Comparison of ENCODE assay signal across 16 cellular contexts in genomic region chr19:16637535-16637934, GRCh38. TPM values are rescaled to one million over a fixed set of nuclear protein-coding genes. Genes with fewer than 3 reads are reported as not detected.
A peak's percentile ranks its signal among the peaks of the same experiment; 100 is the strongest.
DNase-seq lines count a peak whose midpoint lies in the region; ATAC-seq, FAIRE-seq and TF ChIP-seq lines count a peak whose summit lies in the region.
"Had no signal": no experiment of that assay in that cellular context is flagged by ENCODE, and none has a peak within 500 bp of the region (broad histone marks: within the 10 kb centered on the region; RNA-seq: fewer than 3 reads in every experiment).

No MANE protein-coding gene starts in this region.

- peak overlapping the region; percentile 11 for H3K27ac Mint-ChIP-seq in activated naive CD4-positive, alpha-beta T cell treated with anti-CD3 and anti-CD28 coated beads, Interleukin-2, amount 10 ng/mL, durations not matched to agents 7 days and 5 days
- H3K27ac Mint-ChIP-seq in activated naive CD4-positive, alpha-beta T cell treated with anti-CD3 and anti-CD28 coated beads, Interleukin-2, amount 50 U/mL, for 72 hours: peak overlapping the region in 1 of 2 donors; percentile 77
- H3K27ac Mint-ChIP-seq in activated B cell treated with CpG ODN at 0.5 μM for 24 hours (peak overlapping the region; percentile 10), type B pancreatic cell (peak overlapping the region; percentile 79)

- CTCF ChIA-PET in activated naive CD4-positive, alpha-beta T cell treated with anti-CD3 and anti-CD28 coated beads, Interleukin-2, amount 10 ng/mL, durations not matched to agents 7 days and 5 days (lab: Charles Lee): interaction anchor here (1.1 to 1.2 kb wide), 2 partner anchors 55 to 109 kb away, joined by 3 read pairs; no protein-coding TSS in a partner anchor
- CTCF ChIA-PET in activated B cell treated with CpG ODN at 0.5 μM for 24 hours (lab: Charles Lee): no interaction called here

- intact Hi-C loops in activated B cell treated with CpG ODN at 0.5 μM for 24 hours (cut with micrococcal nuclease): no loop called here

- H3K4me3 Mint-ChIP-seq in activated naive CD4-positive, alpha-beta T cell treated with anti-CD3 and anti-CD28 coated beads, Interleukin-2, amount 10 ng/mL, durations not matched to agents 7 days and 5 days: no peak overlapping the region
- no peak overlapping the region for H3K4me3 Mint-ChIP-seq in activated B cell treated with CpG ODN at 0.5 μM for 24 hours
- H3K4me3 Mint-ChIP-seq in type B pancreatic cell: no peak overlapping the region

- no peak overlapping the region for H3K4ac ChIP-seq in mesenchymal stem cell (ENCODE audit: low read depth in 1 of 2, low read length in 2 of 2)

- POLR2A ChIA-PET in activated B cell treated with CpG ODN at 0.5 μM for 24 hours (lab: Charles Lee): interaction anchor here (0.7 to 0.8 kb wide), 2 partner anchors 52 to 105 kb away, joined by 3 to 5 read pairs; no protein-coding TSS in a partner anchor

- peaks cover 47% of the 10 kb centered on the region for H3K79me1 ChIP-seq in mesenchymal stem cell (replicated peaks; ENCODE audit: low read length, poor library complexity, severe bottlenecking)

- no peak overlapping the region for H3K18ac ChIP-seq in mesenchymal stem cell (ENCODE audit: low read depth in 1 of 2, low read length in 2 of 2)

- no peaks in the 10 kb centered on the region for H3K27me3 Mint-ChIP-seq in activated naive CD4-positive, alpha-beta T cell treated with anti-CD3 and anti-CD28 coated beads, Interleukin-2, amount 10 ng/mL, durations not matched to agents 7 days and 5 days
- H3K27me3 Mint-ChIP-seq in activated B cell treated with CpG ODN at 0.5 μM for 24 hours (no peaks in the 10 kb centered on the region), type B pancreatic cell (no peaks in the 10 kb centered on the region)

- no peak for ATAC-seq in activated naive CD4-positive, alpha-beta T cell treated with anti-CD3 and anti-CD28 coated beads, Interleukin-2, amount 50 U/mL, for 72 hours
- no peak for ATAC-seq in activated B cell treated with CpG ODN at 0.5 μM for 24 hours (ENCODE audit: low read depth)
- ATAC-seq: right cardiac atrium, Right ventricle myocardium inferior had no signal

- no peak overlapping the region for H2BK15ac ChIP-seq in mesenchymal stem cell (ENCODE audit: low read depth, poor library complexity, severe bottlenecking)

- H2AK5ac ChIP-seq in mesenchymal stem cell (ENCODE audit: low read length, severe bottlenecking): no peak overlapping the region

- H3K4me1 ChIP-seq in mesenchymal stem cell (ENCODE audit: control insufficient read depth, insufficient read depth, low read depth, low read length): no peaks in the 10 kb centered on the region

- no peaks in the 10 kb centered on the region for H3K9me3 Mint-ChIP-seq in activated naive CD4-positive, alpha-beta T cell treated with anti-CD3 and anti-CD28 coated beads, Interleukin-2, amount 10 ng/mL, durations not matched to agents 7 days and 5 days
- H3K9me3 Mint-ChIP-seq in activated naive CD4-positive, alpha-beta T cell treated with anti-CD3 and anti-CD28 coated beads, Interleukin-2, amount 50 U/mL, for 72 hours: no peaks in the 10 kb centered on the region
- no peaks in the 10 kb centered on the region for H3K9me3 Mint-ChIP-seq in activated B cell treated with CpG ODN at 0.5 μM for 24 hours
- no peaks in the 10 kb centered on the region for H3K9me3 Mint-ChIP-seq in type B pancreatic cell

- H3K23ac ChIP-seq in mesenchymal stem cell (ENCODE audit: low read length in 2 of 2): no peak overlapping the region

- no peak overlapping the region for H4K91ac ChIP-seq in mesenchymal stem cell (ENCODE audit: low read length)

- no peak overlapping the region for H3K14ac ChIP-seq in mesenchymal stem cell (ENCODE audit: low read length in 2 of 2)

- TF ChIP-seq CTCF in activated B cell treated with CpG ODN at 0.5 μM for 24 hours (IDR thresholded peaks at IDR 0.05) (no peak), type B pancreatic cell (conservative IDR thresholded peaks at IDR 0.05) (no peak)

- H3K27me3 ChIP-seq in mesenchymal stem cell (ENCODE audit: control insufficient read depth in 1 of 2, insufficient read depth in 1 of 2, low read length in 2 of 2): no peaks in the 10 kb centered on the region
- H3K27me3 ChIP-seq: heart left ventricle had no signal

- no peak overlapping the region for H2BK120ac ChIP-seq in mesenchymal stem cell (ENCODE audit: low read depth, low read length)

- FAIRE-seq in RCC 7860 (lab: Jason Lieb, UNC): no peak
- FAIRE-seq: urothelium cell line had no signal

- H3K36me3 ChIP-seq in mesenchymal stem cell (ENCODE audit: control insufficient read depth in 1 of 2, insufficient read depth in 2 of 2, low read depth in 1 of 2, low read length in 2 of 2): peaks cover 58 to 79% of the 10 kb centered on the region in 2 experiments

- H4K8ac ChIP-seq in mesenchymal stem cell (ENCODE audit: low read length): no peak overlapping the region

- no peak overlapping the region for H2AFZ ChIP-seq in mesenchymal stem cell (ENCODE audit: low read depth, low read length)

- H3K9ac ChIP-seq in mesenchymal stem cell (ENCODE audit: low read length): peak overlapping the region; percentile 22

- H3K36me3 Mint-ChIP-seq in activated naive CD4-positive, alpha-beta T cell treated with anti-CD3 and anti-CD28 coated beads, Interleukin-2, amount 10 ng/mL, durations not matched to agents 7 days and 5 days: peaks cover 45% of the 10 kb centered on the region
- peaks cover 0 to 19% of the 10 kb centered on the region in 2 donors for H3K36me3 Mint-ChIP-seq in activated naive CD4-positive, alpha-beta T cell treated with anti-CD3 and anti-CD28 coated beads, Interleukin-2, amount 50 U/mL, for 72 hours
- peaks cover 68% of the 10 kb centered on the region for H3K36me3 Mint-ChIP-seq in activated B cell treated with CpG ODN at 0.5 μM for 24 hours (ENCODE audit: low read depth)
- peaks cover 12% of the 10 kb centered on the region for H3K36me3 Mint-ChIP-seq in type B pancreatic cell

- no peak overlapping the region for H3K4me3 ChIP-seq in mesenchymal stem cell (ENCODE audit: insufficient read depth in 1 of 2, low read depth in 1 of 2, low read length in 2 of 2)
- H3K4me3 ChIP-seq: heart left ventricle had no signal

- H3K9me3 ChIP-seq in mesenchymal stem cell (ENCODE audit: control insufficient read depth, low read length): no peaks in the 10 kb centered on the region
- H3K9me3 ChIP-seq: heart left ventricle had no signal

- peaks cover 13% of the 10 kb centered on the region for H3K4me1 Mint-ChIP-seq in activated naive CD4-positive, alpha-beta T cell treated with anti-CD3 and anti-CD28 coated beads, Interleukin-2, amount 10 ng/mL, durations not matched to agents 7 days and 5 days
- H3K4me1 Mint-ChIP-seq in activated B cell treated with CpG ODN at 0.5 μM for 24 hours: peaks cover 18% of the 10 kb centered on the region
- peaks cover 5% of the 10 kb centered on the region for H3K4me1 Mint-ChIP-seq in type B pancreatic cell (ENCODE audit: unreplicated experiment)

- no peak overlapping the region for H3K27ac ChIP-seq in mesenchymal stem cell (ENCODE audit: low read length, poor library complexity, severe bottlenecking)
- H3K27ac ChIP-seq: heart left ventricle had no signal

- no peak overlapping the region for H2BK12ac ChIP-seq in mesenchymal stem cell (ENCODE audit: low read length in 2 of 2)

- no peak overlapping the region for H2BK5ac ChIP-seq in mesenchymal stem cell (ENCODE audit: low read depth, low read length, poor library complexity, severe bottlenecking)

- no peak overlapping the region for H3K4me2 ChIP-seq in mesenchymal stem cell (ENCODE audit: low read length, poor library complexity, severe bottlenecking)

- DNase-seq in activated naive CD4-positive, alpha-beta T cell treated with anti-CD3 and anti-CD28 coated beads, Interleukin-2, amount 10 ng/mL, durations not matched to agents 7 days and 5 days: no peak
- no peak for DNase-seq in activated naive CD4-positive, alpha-beta T cell treated with anti-CD3 and anti-CD28 coated beads, Interleukin-2, amount 50 U/mL, for 72 hours (ENCODE audit: low spot score in 2 of 2)
- DNase-seq in activated B cell treated with CpG ODN at 0.5 μM for 24 hours (no peak), mesenchymal stem cell (peak; percentile 27), type B pancreatic cell (ENCODE audit: extremely low spot score, unreplicated experiment) (no peak), retina (no peak), RCC 7860 (ENCODE audit: low spot score) (no peak)
- DNase-seq in activated CD8-positive, alpha-beta memory T cell treated with anti-CD3 and anti-CD28 coated beads for 24 hours: no peak
- DNase-seq: activated CD4-positive, alpha-beta T cell treated with anti-CD3 and anti-CD28 coated beads for 4 hours; dermis blood vessel endothelial cell; heart left ventricle; NCI-H187; NCI-H446 treated with DMSO at 0.1 percent for 48 hours; right cardiac atrium had no signal

RNA-seq across cellular contexts. Expression of gene MED26, which starts 9.5 kb away (rescaled TPM):
- total RNA-seq in activated naive CD4-positive, alpha-beta T cell treated with anti-CD3 and anti-CD28 coated beads, Interleukin-2, amount 50 U/mL, for 72 hours: 10 to 100 TPM; 24.1 TPM
- total RNA-seq in activated B cell treated with CpG ODN at 0.5 μM for 24 hours: 32.0 and 36.1 TPM in 2 replicates
- 4.5 TPM for polyA plus RNA-seq in mesenchymal stem cell (2013, experiment 1 of 2)
- polyA plus RNA-seq in mesenchymal stem cell (2013, experiment 2 of 2): 4.4 TPM
- 12.5 and 12.8 TPM in 2 replicates for total RNA-seq in type B pancreatic cell (ENCODE audit: low replicate concordance)

RNA-seq across cellular contexts. Expression of gene SMIM7, which starts 22.4 kb away (rescaled TPM):
- total RNA-seq in activated naive CD4-positive, alpha-beta T cell treated with anti-CD3 and anti-CD28 coated beads, Interleukin-2, amount 50 U/mL, for 72 hours: 10 to 100 TPM; 44.0 to 45.8 TPM
- total RNA-seq in activated B cell treated with CpG ODN at 0.5 μM for 24 hours: 90.2 and 110 TPM in 2 replicates
- 67.8 TPM for polyA plus RNA-seq in mesenchymal stem cell (2013, experiment 1 of 2)
- 69.3 TPM for polyA plus RNA-seq in mesenchymal stem cell (2013, experiment 2 of 2)
- total RNA-seq in type B pancreatic cell (ENCODE audit: low replicate concordance): 63.6 and 72.1 TPM in 2 replicates

RNA-seq across cellular contexts. Expression of gene TMEM38A, which starts 23.4 kb away (rescaled TPM):
- 1 to 10 TPM; 1.6 to 2.5 TPM for total RNA-seq in activated naive CD4-positive, alpha-beta T cell treated with anti-CD3 and anti-CD28 coated beads, Interleukin-2, amount 50 U/mL, for 72 hours
- total RNA-seq in activated B cell treated with CpG ODN at 0.5 μM for 24 hours (3.1 and 4.0 TPM in 2 replicates), type B pancreatic cell (ENCODE audit: low replicate concordance) (7.6 and 8.0 TPM in 2 replicates)
- polyA plus RNA-seq in mesenchymal stem cell (2013, experiment 1 of 2): 0.95 TPM
- 0.93 TPM for polyA plus RNA-seq in mesenchymal stem cell (2013, experiment 2 of 2)
